Comparison of ENCODE assay signal across 21 cellular contexts in genomic region chr15:75234191-75234810, GRCh38. TPM values are rescaled to one million over a fixed set of nuclear protein-coding genes. Genes with fewer than 3 reads are reported as not detected.
"Had no signal": no experiment of that assay in that cellular context is flagged by ENCODE, and none has a peak within 500 bp of the region (broad histone marks: within the 10 kb centered on the region; RNA-seq: fewer than 3 reads in every experiment).

No MANE protein-coding gene starts in this region.

- H3K36me3 ChIP-seq: esophagus squamous epithelium had no signal

- H3K27ac ChIP-seq: body of pancreas, esophagus squamous epithelium had no signal

- H3K27me3 ChIP-seq: body of pancreas had no signal

- H3K9me3 ChIP-seq: body of pancreas, esophagus squamous epithelium had no signal

- DNase-seq: activated CD4-positive, alpha-beta memory T cell treated with anti-CD3 and anti-CD28 coated beads for 36 hours; activated CD4-positive, alpha-beta T cell treated with anti-CD3 and anti-CD28 coated beads for 36 hours; activated CD8-positive, alpha-beta memory T cell treated with anti-CD3 and anti-CD28 coated beads, Interleukin-2, amount 10 ng/mL, durations not matched to agents 7 days and 5 days; activated gamma-delta T cell; activated T-cell treated with anti-CD3 and anti-CD28 coated beads, Interleukin-2, amount 50 U/mL, for 4 hours; amygdala; cortex of kidney; effector CD4-positive, alpha-beta T cell; esophagus squamous epithelium; midbrain; stimulated activated CD4-positive, alpha-beta T cell treated with anti-CD3 and anti-CD28 coated beads, Interleukin-12 subunit alpha, Interleukin-12 subunit beta, amount 100 ng/mL, for 4 hours; T1000 had no signal

- H3K4me3 ChIP-seq: body of pancreas, esophagus squamous epithelium had no signal

- H3K4me1 ChIP-seq: body of pancreas, esophagus squamous epithelium had no signal

- ATAC-seq: activated CD4-positive, alpha-beta T cell treated with anti-CD3 and anti-CD28 coated beads for 36 hours; activated CD8-positive, alpha-beta memory T cell treated with anti-CD3 and anti-CD28 coated beads, Interleukin-2, amount 10 ng/mL, durations not matched to agents 7 days and 5 days; activated naive CD4-positive, alpha-beta T cell treated with anti-CD3 and anti-CD28 coated beads, Interleukin-2, amount 50 U/mL, for 72 hours; activated T-cell treated with anti-CD3 and anti-CD28 coated beads, Interleukin-2, amount 50 U/mL, for 4 hours; body of pancreas; stimulated activated effector memory CD8-positive, alpha-beta T cell treated with anti-CD3 and anti-CD28 coated beads, Interleukin-12 subunit alpha, Interleukin-12 subunit beta, amount 100 ng/mL, for 72 hours had no signal

RNA-seq across cellular contexts. Expression of gene GOLGA6C, which starts 23.8 kb away (rescaled TPM):
- total RNA-seq: activated CD4-positive, alpha-beta memory T cell treated with anti-CD3 and anti-CD28 coated beads for 36 hours; activated CD4-positive, alpha-beta T cell treated with anti-CD3 and anti-CD28 coated beads for 36 hours; activated CD8-positive, alpha-beta memory T cell treated with anti-CD3 and anti-CD28 coated beads, Interleukin-2, amount 10 ng/mL, durations not matched to agents 7 days and 5 days; activated T-cell treated with anti-CD3 and anti-CD28 coated beads, Interleukin-2, amount 50 U/mL, for 4 hours; body of pancreas; esophagus squamous epithelium; fibroblast of villous mesenchyme; glomerular endothelial cell; lung microvascular endothelial cell; myocyte; osteocyte had no signal
- polyA plus RNA-seq: neural cell had no signal

RNA-seq across cellular contexts. Expression of gene C15orf39, which starts 32.6 kb away (rescaled TPM):
- polyA plus RNA-seq: neural cell had no signal

RNA-seq across cellular contexts. Expression of gene GOLGA6D, which starts 48.3 kb away (rescaled TPM):
- total RNA-seq: activated CD4-positive, alpha-beta T cell treated with anti-CD3 and anti-CD28 coated beads for 36 hours; activated T-cell treated with anti-CD3 and anti-CD28 coated beads, Interleukin-2, amount 50 U/mL, for 4 hours; body of pancreas; esophagus squamous epithelium; fibroblast of villous mesenchyme; glomerular endothelial cell; lung microvascular endothelial cell; myocyte; osteocyte had no signal
- polyA plus RNA-seq: neural cell had no signal
